8 cellular contexts compared by ENCODE assay signal in the genomic region with DNA sequence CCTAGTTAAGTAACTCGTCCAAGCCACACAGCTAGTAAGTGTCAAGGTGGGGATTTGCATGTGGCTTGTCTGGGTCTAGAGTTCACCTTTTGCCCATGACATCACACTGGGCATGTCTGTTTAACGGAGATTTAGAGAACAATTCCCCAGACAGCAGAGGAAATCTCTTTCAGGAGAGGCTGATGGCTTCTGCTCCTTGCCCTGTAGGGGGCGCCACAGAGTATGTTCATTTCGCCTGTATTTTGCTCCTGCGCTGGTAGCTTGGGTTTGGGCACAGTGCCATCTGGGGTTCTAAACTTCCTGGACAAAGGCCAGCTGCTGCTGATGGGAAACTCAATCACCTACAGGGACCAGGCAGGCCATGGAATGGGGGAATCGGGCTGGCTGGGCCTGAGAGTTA. TPM values are rescaled to one million over a fixed set of nuclear protein-coding genes. Genes with fewer than 3 reads are reported as not detected.
DNase-seq lines count a peak whose midpoint lies in the region; ATAC-seq and TF ChIP-seq lines count a peak whose summit lies in the region.

No MANE protein-coding gene starts in this region.

- DNase-seq in activated gamma-delta T cell treated with Interleukin-2 at 50 U/mL for 16 hours (peak; percentile 8), activated gamma-delta T cell (lab: John Stamatoyannopoulos, UW) (no peak), SK-MEL-5 (ENCODE audit: low read depth, low spot score) (peak; percentile 45), erythroblast (lab: John Stamatoyannopoulos, UW) (peak; percentile 49 to 68), NCI-H1436 (lab: John Stamatoyannopoulos, UW) (no peak)
- peak; percentile 11 for DNase-seq in stimulated activated naive CD4-positive, alpha-beta T cell treated with Interleukin-2 at 50 U/mL for 16 hours (lab: John Stamatoyannopoulos, UW)

- in situ Hi-C loops in SK-MEL-5 (cut with HindIII; ENCODE audit: low pct_unique_long_range_greater_than_20kb, low sequenced_read_pairs), result no loop called here

- no peak for TF ChIP-seq POLR2A in erythroblast (IDR thresholded peaks at IDR 0.05; ENCODE audit: low read length)

- no peak for ATAC-seq in HG02623 (IDR thresholded peaks at IDR 0.05; ENCODE audit: unreplicated experiment)
- no peak for ATAC-seq in GM19452 (IDR thresholded peaks at IDR 0.05; ENCODE audit: unreplicated experiment)

RNA-seq across cellular contexts. Expression of gene OTOA, which starts 20.4 kb away (rescaled TPM):
- total RNA-seq in SK-MEL-5 (2014; rRNA removed; shearing (Covaris generic)), result 0.27 TPM in 1 of 2 replicates, not detected in the other
- polyA plus RNA-seq in SK-MEL-5 (2015; cell fraction: cytosol; rRNA removed), result 0.15 TPM in 1 of 2 replicates, not detected in the other
- 0.59 TPM in 1 of 2 replicates, not detected in the other for polyA plus RNA-seq in SK-MEL-5 (2015; cell fraction: nucleus; rRNA removed)

RNA-seq across cellular contexts. Expression of gene IGSF6, which starts 31.8 kb away (rescaled TPM):
- not detected in 2 replicates for total RNA-seq in SK-MEL-5 (2014; rRNA removed; shearing (Covaris generic))
- polyA plus RNA-seq in SK-MEL-5 (2015; cell fraction: cytosol; rRNA removed), result 0.08 TPM in 1 of 2 replicates, not detected in the other
- polyA plus RNA-seq in SK-MEL-5 (2015; cell fraction: nucleus; rRNA removed), result not detected in 2 replicates

Comparison
In these comparisons a context has a peak if more than half of its experiments do, and no peak if none do; other contexts are left out.
1. DNase-seq: peak in activated gamma-delta T cell treated with Interleukin-2 at 50 U/mL for 16 hours (single experiment), SK-MEL-5 (single experiment), erythroblast (2 of 2) and stimulated activated naive CD4-positive, alpha-beta T cell treated with Interleukin-2 at 50 U/mL for 16 hours (single experiment); none in activated gamma-delta T cell (single experiment) and NCI-H1436 (single experiment).